Comparison of ENCODE assay signal across 29 cellular contexts in genomic region chr20:9236408-9236912, GRCh38.
"Had no signal": no experiment of that assay in that cellular context is flagged by ENCODE, and none has a peak within 500 bp of the region (broad histone marks: within the 10 kb centered on the region; RNA-seq: fewer than 3 reads in every experiment).

No MANE protein-coding gene starts in this region.

- H3K27ac ChIP-seq: Peyer's patch, RWPE1, SJSA1 had no signal

- H3K27ac Mint-ChIP-seq: activated B cell treated with CpG ODN at 0.5 μM for 24 hours; activated CD4-positive, alpha-beta memory T cell treated with anti-CD3 and anti-CD28 coated beads, Interleukin-2, amount 10 ng/mL, durations not matched to agents 7 days and 5 days; activated naive CD4-positive, alpha-beta T cell treated with anti-CD3 and anti-CD28 coated beads for 36 hours; activated naive CD8-positive, alpha-beta T cell; activated T-helper 17 cell treated with anti-CD3 and anti-CD28 coated beads, Interleukin-2, amount 50 U/mL, for 72 hours; T-cell had no signal

- FAIRE-seq: TTC549 had no signal

- DNase-seq: activated B cell treated with CpG ODN at 0.5 μM for 24 hours; activated CD4-positive, alpha-beta memory T cell treated with anti-CD3 and anti-CD28 coated beads, Interleukin-2, amount 10 ng/mL, durations not matched to agents 7 days and 5 days; activated CD4-positive, alpha-beta T cell treated with anti-CD3 and anti-CD28 coated beads for 1 hour; activated CD4-positive, alpha-beta T cell treated with anti-CD3 and anti-CD28 coated beads, Interleukin-2, amount 50 U/mL, for 1 hour; activated gamma-delta T cell; activated naive CD4-positive, alpha-beta T cell treated with anti-CD3 and anti-CD28 coated beads for 36 hours; activated T-cell treated with anti-CD3 and anti-CD28 coated beads for 4 hours; activated T-cell treated with anti-CD3 and anti-CD28 coated beads, Interleukin-2, amount 50 U/mL, for 48 hours; cerebellar nuclear complex; Kasumi-1; KBM-7; NCI-H1105 treated with DMSO at 0.1 percent for 48 hours; NCI-H1436 treated with DMSO at 0.1 percent for 48 hours; NCI-H187; NCI-H2081; NCI-H2171; NCI-H226; NCI-H510A treated with DMSO at 0.1 percent for 48 hours; NK-92 treated with Interleukin-12 subunit alpha and Interleukin-12 subunit beta, amount 100 ng/mL, for 24 hours; Peyer's patch; SHP77; T-cell; T-helper 2 cell; T1000 had no signal

- ATAC-seq: activated T-helper 17 cell treated with anti-CD3 and anti-CD28 coated beads, Interleukin-2, amount 50 U/mL, for 72 hours; T-cell had no signal

- H3K36me3 Mint-ChIP-seq: activated naive CD8-positive, alpha-beta T cell; T-cell had no signal

- H3K27me3 Mint-ChIP-seq: activated B cell treated with CpG ODN at 0.5 μM for 24 hours; activated CD4-positive, alpha-beta memory T cell treated with anti-CD3 and anti-CD28 coated beads, Interleukin-2, amount 10 ng/mL, durations not matched to agents 7 days and 5 days; activated naive CD8-positive, alpha-beta T cell; activated T-helper 17 cell treated with anti-CD3 and anti-CD28 coated beads, Interleukin-2, amount 50 U/mL, for 72 hours; T-cell had no signal

- H3K4me3 Mint-ChIP-seq: activated B cell treated with CpG ODN at 0.5 μM for 24 hours; activated CD4-positive, alpha-beta memory T cell treated with anti-CD3 and anti-CD28 coated beads, Interleukin-2, amount 10 ng/mL, durations not matched to agents 7 days and 5 days; activated naive CD4-positive, alpha-beta T cell treated with anti-CD3 and anti-CD28 coated beads for 36 hours; activated naive CD8-positive, alpha-beta T cell; activated T-helper 17 cell treated with anti-CD3 and anti-CD28 coated beads, Interleukin-2, amount 50 U/mL, for 72 hours; T-cell had no signal

- H3K27me3 ChIP-seq: Peyer's patch, SJSA1 had no signal

- H3K9me3 Mint-ChIP-seq: activated B cell treated with CpG ODN at 0.5 μM for 24 hours; activated naive CD4-positive, alpha-beta T cell treated with anti-CD3 and anti-CD28 coated beads for 36 hours; activated T-helper 17 cell treated with anti-CD3 and anti-CD28 coated beads, Interleukin-2, amount 50 U/mL, for 72 hours had no signal

- H3K9me3 ChIP-seq: Peyer's patch, SJSA1 had no signal

- H3K36me3 ChIP-seq: Peyer's patch, SJSA1 had no signal

- H3K4me3 ChIP-seq: Peyer's patch, SJSA1 had no signal

- H3K4me1 Mint-ChIP-seq: activated B cell treated with CpG ODN at 0.5 μM for 24 hours; activated CD4-positive, alpha-beta memory T cell treated with anti-CD3 and anti-CD28 coated beads, Interleukin-2, amount 10 ng/mL, durations not matched to agents 7 days and 5 days; activated T-helper 17 cell treated with anti-CD3 and anti-CD28 coated beads, Interleukin-2, amount 50 U/mL, for 72 hours; T-cell had no signal
